ENCODE assay signal across 36 cellular contexts in genomic region chr2:62001431-62001830, GRCh38.
"Had no signal": no experiment of that assay in that cellular context is flagged by ENCODE, and none has a peak within 500 bp of the region (broad histone marks: within the 10 kb centered on the region; RNA-seq: fewer than 3 reads in every experiment).

No MANE protein-coding gene starts in this region.

- H3K27ac Mint-ChIP-seq: activated naive CD4-positive, alpha-beta T cell treated with anti-CD3 and anti-CD28 coated beads for 36 hours; activated naive CD4-positive, alpha-beta T cell treated with anti-CD3 and anti-CD28 coated beads, Interleukin-2, amount 10 ng/mL, durations not matched to agents 7 days and 5 days; activated naive CD4-positive, alpha-beta T cell treated with anti-CD3 and anti-CD28 coated beads, Interleukin-2, amount 50 U/mL, for 24 hours; activated naive CD4-positive, alpha-beta T cell treated with anti-CD3 and anti-CD28 coated beads, Interleukin-2, amount 50 U/mL, for 72 hours; activated naive CD8-positive, alpha-beta T cell; activated naive CD8-positive, alpha-beta T cell treated with anti-CD3 and anti-CD28 coated beads for 36 hours; activated naive CD8-positive, alpha-beta T cell treated with anti-CD3 and anti-CD28 coated beads, Interleukin-2, amount 10 ng/mL, durations not matched to agents 7 days and 5 days; activated naive CD8-positive, alpha-beta T cell treated with anti-CD3 and anti-CD28 coated beads, Interleukin-2, amount 50 U/mL, for 24 hours; activated T-cell treated with anti-CD3 and anti-CD28 coated beads, Interleukin-2, amount 50 U/mL, for 72 hours; activated T-helper 1 cell treated with anti-CD3 and anti-CD28 coated beads, Interleukin-12 subunit alpha, Interleukin-12 subunit beta, Interleukin-2, Interleukin-4 antibody, amounts not matched to agents 30 ng/mL and 10 ng/mL and 1 ng/mL, durations not matched to agents 14 hours and 24 hours and 36 hours; activated T-helper 17 cell treated with anti-CD3 and anti-CD28 coated beads, Interleukin-2, amount 50 U/mL, for 72 hours; activated T-helper 2 cell treated with anti-CD3 and anti-CD28 coated beads, Interferon-gamma antibody, Interleukin-2, Interleukin-4, amounts not matched to agents 10 μg/mL and 5 μg/mL and 100 μg/mL, durations not matched to agents 14 hours and 24 hours and 36 hours had no signal

- ATAC-seq: activated naive CD4-positive, alpha-beta T cell treated with anti-CD3 and anti-CD28 coated beads, Interleukin-2, amount 50 U/mL, for 72 hours; activated naive CD8-positive, alpha-beta T cell treated with anti-CD3 and anti-CD28 coated beads, Interleukin-2, amount 50 U/mL, for 24 hours; activated T-cell treated with anti-CD3 and anti-CD28 coated beads, Interleukin-2, amount 50 U/mL, for 4 hours; activated T-cell treated with anti-CD3 and anti-CD28 coated beads, Interleukin-2, amount 50 U/mL, for 72 hours; activated T-helper 17 cell treated with anti-CD3 and anti-CD28 coated beads, Interleukin-2, amount 50 U/mL, for 72 hours; body of pancreas had no signal

- H3K9me3 Mint-ChIP-seq: activated naive CD4-positive, alpha-beta T cell treated with anti-CD3 and anti-CD28 coated beads for 36 hours; activated naive CD4-positive, alpha-beta T cell treated with anti-CD3 and anti-CD28 coated beads, Interleukin-2, amount 10 ng/mL, durations not matched to agents 7 days and 5 days; activated naive CD4-positive, alpha-beta T cell treated with anti-CD3 and anti-CD28 coated beads, Interleukin-2, amount 50 U/mL, for 24 hours; activated naive CD4-positive, alpha-beta T cell treated with anti-CD3 and anti-CD28 coated beads, Interleukin-2, amount 50 U/mL, for 72 hours; activated naive CD8-positive, alpha-beta T cell treated with anti-CD3 and anti-CD28 coated beads, Interleukin-2, amount 10 ng/mL, durations not matched to agents 7 days and 5 days; activated naive CD8-positive, alpha-beta T cell treated with anti-CD3 and anti-CD28 coated beads, Interleukin-2, amount 50 U/mL, for 24 hours; activated T-cell treated with anti-CD3 and anti-CD28 coated beads, Interleukin-2, amount 50 U/mL, for 4 hours; activated T-cell treated with anti-CD3 and anti-CD28 coated beads, Interleukin-2, amount 50 U/mL, for 72 hours; activated T-helper 1 cell treated with anti-CD3 and anti-CD28 coated beads, Interleukin-12 subunit alpha, Interleukin-12 subunit beta, Interleukin-2, Interleukin-4 antibody, amounts not matched to agents 30 ng/mL and 10 ng/mL and 1 ng/mL, durations not matched to agents 14 hours and 24 hours and 36 hours; activated T-helper 17 cell treated with anti-CD3 and anti-CD28 coated beads, Interleukin-2, amount 50 U/mL, for 72 hours; activated T-helper 2 cell treated with anti-CD3 and anti-CD28 coated beads, Interferon-gamma antibody, Interleukin-2, Interleukin-4, amounts not matched to agents 10 μg/mL and 5 μg/mL and 100 μg/mL, durations not matched to agents 14 hours and 24 hours and 36 hours; central memory CD8-positive, alpha-beta T cell had no signal

- H3K4me3 Mint-ChIP-seq: activated naive CD4-positive, alpha-beta T cell treated with anti-CD3 and anti-CD28 coated beads for 36 hours; activated naive CD4-positive, alpha-beta T cell treated with anti-CD3 and anti-CD28 coated beads, Interleukin-2, amount 10 ng/mL, durations not matched to agents 7 days and 5 days; activated naive CD4-positive, alpha-beta T cell treated with anti-CD3 and anti-CD28 coated beads, Interleukin-2, amount 50 U/mL, for 24 hours; activated naive CD8-positive, alpha-beta T cell; activated naive CD8-positive, alpha-beta T cell treated with anti-CD3 and anti-CD28 coated beads for 36 hours; activated naive CD8-positive, alpha-beta T cell treated with anti-CD3 and anti-CD28 coated beads, Interleukin-2, amount 10 ng/mL, durations not matched to agents 7 days and 5 days; activated naive CD8-positive, alpha-beta T cell treated with anti-CD3 and anti-CD28 coated beads, Interleukin-2, amount 50 U/mL, for 24 hours; activated T-cell treated with anti-CD3 and anti-CD28 coated beads, Interleukin-2, amount 50 U/mL, for 4 hours; activated T-cell treated with anti-CD3 and anti-CD28 coated beads, Interleukin-2, amount 50 U/mL, for 72 hours; activated T-helper 1 cell treated with anti-CD3 and anti-CD28 coated beads, Interleukin-12 subunit alpha, Interleukin-12 subunit beta, Interleukin-2, Interleukin-4 antibody, amounts not matched to agents 30 ng/mL and 10 ng/mL and 1 ng/mL, durations not matched to agents 14 hours and 24 hours and 36 hours; activated T-helper 17 cell treated with anti-CD3 and anti-CD28 coated beads, Interleukin-2, amount 50 U/mL, for 72 hours; brain; central memory CD8-positive, alpha-beta T cell had no signal

- H3K4me3 ChIP-seq: adrenal gland, ascending aorta, body of pancreas, breast epithelium, cardiac muscle cell had no signal

- H3K9me3 ChIP-seq: adrenal gland, ascending aorta, body of pancreas, breast epithelium had no signal

- H3K27ac ChIP-seq: adrenal gland, ascending aorta, body of pancreas, brain microvascular endothelial cell, breast epithelium, cardiac muscle cell had no signal

- H3K4me1 Mint-ChIP-seq: activated naive CD4-positive, alpha-beta T cell treated with anti-CD3 and anti-CD28 coated beads, Interleukin-2, amount 10 ng/mL, durations not matched to agents 7 days and 5 days; activated naive CD8-positive, alpha-beta T cell treated with anti-CD3 and anti-CD28 coated beads for 36 hours; activated naive CD8-positive, alpha-beta T cell treated with anti-CD3 and anti-CD28 coated beads, Interleukin-2, amount 10 ng/mL, durations not matched to agents 7 days and 5 days; activated naive CD8-positive, alpha-beta T cell treated with anti-CD3 and anti-CD28 coated beads, Interleukin-2, amount 50 U/mL, for 24 hours; activated T-helper 17 cell treated with anti-CD3 and anti-CD28 coated beads, Interleukin-2, amount 50 U/mL, for 72 hours; central memory CD8-positive, alpha-beta T cell had no signal

- H3K4me1 ChIP-seq: adrenal gland, body of pancreas, breast epithelium had no signal

- H3K27me3 ChIP-seq: adrenal gland, ascending aorta, body of pancreas, brain microvascular endothelial cell, breast epithelium, cardiac muscle cell had no signal

- DNase-seq: activated effector memory CD4-positive, alpha-beta T cell treated with anti-CD3 and anti-CD28 coated beads, Interleukin-2, amount 50 U/mL, for 16 hours; activated effector memory CD4-positive, alpha-beta T cell treated with Interleukin-2 at 50 U/mL for 16 hours; activated gamma-delta T cell; activated gamma-delta T cell treated with Interleukin-2 at 50 U/mL for 16 hours; activated naive CD4-positive, alpha-beta T cell; activated naive CD4-positive, alpha-beta T cell treated with anti-CD3 and anti-CD28 coated beads for 36 hours; activated naive CD4-positive, alpha-beta T cell treated with anti-CD3 and anti-CD28 coated beads, Interleukin-2, amount 10 ng/mL, durations not matched to agents 7 days and 5 days; activated naive CD4-positive, alpha-beta T cell treated with anti-CD3 and anti-CD28 coated beads, Interleukin-2, amount 50 U/mL, for 16 hours; activated naive CD4-positive, alpha-beta T cell treated with Interleukin-2 at 50 U/mL for 16 hours; activated naive CD8-positive, alpha-beta T cell treated with anti-CD3 and anti-CD28 coated beads for 36 hours; activated naive CD8-positive, alpha-beta T cell treated with anti-CD3 and anti-CD28 coated beads, Interleukin-2, amount 10 ng/mL, durations not matched to agents 7 days and 5 days; activated naive CD8-positive, alpha-beta T cell treated with anti-CD3 and anti-CD28 coated beads, Interleukin-2, amount 50 U/mL, for 24 hours; activated T-cell treated with anti-CD3 and anti-CD28 coated beads, Interleukin-2, amount 50 U/mL, for 4 hours; activated T-cell treated with anti-CD3 and anti-CD28 coated beads, Interleukin-2, amount 50 U/mL, for 48 hours; activated T-cell treated with anti-CD3 and anti-CD28 coated beads, Interleukin-2, amount 50 U/mL, for 72 hours; adrenal gland; amniotic stem cell; amygdala; anterior cingulate cortex; aorta; body of pancreas; brain microvascular endothelial cell; caudate nucleus; central memory CD4-positive, alpha-beta T cell; cerebellar nuclear complex had no signal

- H3K36me3 ChIP-seq: adrenal gland, brain microvascular endothelial cell, breast epithelium, cardiac muscle cell had no signal

- H3K27me3 Mint-ChIP-seq: activated naive CD4-positive, alpha-beta T cell treated with anti-CD3 and anti-CD28 coated beads, Interleukin-2, amount 10 ng/mL, durations not matched to agents 7 days and 5 days; activated naive CD4-positive, alpha-beta T cell treated with anti-CD3 and anti-CD28 coated beads, Interleukin-2, amount 50 U/mL, for 24 hours; activated naive CD8-positive, alpha-beta T cell; activated naive CD8-positive, alpha-beta T cell treated with anti-CD3 and anti-CD28 coated beads for 36 hours; activated naive CD8-positive, alpha-beta T cell treated with anti-CD3 and anti-CD28 coated beads, Interleukin-2, amount 10 ng/mL, durations not matched to agents 7 days and 5 days; activated naive CD8-positive, alpha-beta T cell treated with anti-CD3 and anti-CD28 coated beads, Interleukin-2, amount 50 U/mL, for 24 hours; activated T-helper 17 cell treated with anti-CD3 and anti-CD28 coated beads, Interleukin-2, amount 50 U/mL, for 72 hours; brain; central memory CD8-positive, alpha-beta T cell had no signal
